25 cellular contexts compared by ENCODE assay signal in the genomic region with DNA sequence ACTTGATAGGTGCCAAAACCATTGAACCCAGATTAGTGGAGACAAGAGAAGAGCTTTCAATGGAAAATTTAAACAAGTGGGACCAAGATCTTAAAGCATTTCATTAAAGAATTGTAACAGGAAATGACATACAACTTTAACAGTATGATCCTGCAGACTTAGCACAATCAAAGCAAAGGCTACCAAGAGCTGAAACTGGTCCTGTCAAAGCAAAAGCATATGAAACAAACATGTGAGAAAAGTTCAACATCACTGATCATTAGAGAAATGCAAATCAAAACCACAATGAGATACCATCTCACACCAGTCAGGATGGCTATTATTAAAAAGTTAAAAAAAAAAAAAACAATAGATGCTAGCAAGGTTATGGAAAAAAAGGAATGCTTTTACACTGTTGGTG.
"Had no signal": no experiment of that assay in that cellular context is flagged by ENCODE, and none has a peak within 500 bp of the region (broad histone marks: within the 10 kb centered on the region; RNA-seq: fewer than 3 reads in every experiment).

No MANE protein-coding gene starts in this region.

- H3K9me3 Mint-ChIP-seq: activated naive CD4-positive, alpha-beta T cell treated with anti-CD3 and anti-CD28 coated beads, Interleukin-2, amount 50 U/mL, for 24 hours; central memory CD8-positive, alpha-beta T cell had no signal

- H3K4me1 ChIP-seq: gastrocnemius medialis, left ventricle myocardium inferior, right atrium auricular region, suprapubic skin, tibial artery, upper lobe of right lung had no signal

- DNase-seq: activated CD4-positive, alpha-beta T cell treated with anti-CD3 and anti-CD28 coated beads for 36 hours; activated CD4-positive, CD25-positive, alpha-beta regulatory T cell; activated CD8-positive, alpha-beta memory T cell treated with anti-CD3 and anti-CD28 coated beads, Interleukin-2, amount 10 ng/mL, durations not matched to agents 7 days and 5 days; activated CD8-positive, alpha-beta T cell treated with anti-CD3 and anti-CD28 coated beads, Interleukin-2, amount 10 ng/mL, durations not matched to agents 7 days and 5 days; activated T-cell treated with anti-CD3 and anti-CD28 coated beads, Interleukin-2, amount 50 U/mL, for 48 hours; effector CD8-positive, alpha-beta T cell; gastrocnemius medialis; glutamatergic neuron; islet precursor cell; left ventricle myocardium inferior; mucosa of descending colon; stimulated activated CD4-positive, alpha-beta T cell treated with anti-CD3 and anti-CD28 coated beads, Interleukin-15, amount 100 ng/mL, for 24 hours; stimulated activated CD4-positive, alpha-beta T cell treated with anti-CD3 and anti-CD28 coated beads, Interleukin-2, amount 100 ng/mL, for 24 hours; stimulated activated naive CD4-positive, alpha-beta T cell; tibial artery; upper lobe of right lung had no signal

- H3K36me3 ChIP-seq: gastrocnemius medialis, left ventricle myocardium inferior, right atrium auricular region, suprapubic skin, tibial artery, upper lobe of right lung had no signal

- H3K36me3 Mint-ChIP-seq: activated CD8-positive, alpha-beta memory T cell treated with anti-CD3 and anti-CD28 coated beads, Interleukin-2, amount 10 ng/mL, durations not matched to agents 7 days and 5 days; activated naive CD4-positive, alpha-beta T cell treated with anti-CD3 and anti-CD28 coated beads, Interleukin-2, amount 50 U/mL, for 24 hours; natural killer cell treated with Interleukin-12 subunit alpha and Interleukin-12 subunit beta and Interleukin-15 and Interleukin-18, amount 100 ng/mL, for 72 hours had no signal

- H3K27ac ChIP-seq: gastrocnemius medialis, left ventricle myocardium inferior, right atrium auricular region, suprapubic skin, tibial artery, upper lobe of right lung had no signal

- ATAC-seq: activated CD4-positive, alpha-beta T cell treated with anti-CD3 and anti-CD28 coated beads for 36 hours; activated CD8-positive, alpha-beta memory T cell treated with anti-CD3 and anti-CD28 coated beads, Interleukin-2, amount 10 ng/mL, durations not matched to agents 7 days and 5 days; activated CD8-positive, alpha-beta T cell treated with anti-CD3 and anti-CD28 coated beads, Interleukin-2, amount 10 ng/mL, durations not matched to agents 7 days and 5 days; gastrocnemius medialis; mucosa of descending colon; natural killer cell treated with Interleukin-12 subunit alpha and Interleukin-12 subunit beta and Interleukin-15 and Interleukin-18, amount 100 ng/mL, for 72 hours; upper lobe of right lung had no signal

- H3K27me3 Mint-ChIP-seq: activated CD4-positive, alpha-beta T cell treated with anti-CD3 and anti-CD28 coated beads for 36 hours; activated CD8-positive, alpha-beta memory T cell treated with anti-CD3 and anti-CD28 coated beads, Interleukin-2, amount 10 ng/mL, durations not matched to agents 7 days and 5 days; activated naive CD4-positive, alpha-beta T cell treated with anti-CD3 and anti-CD28 coated beads, Interleukin-2, amount 50 U/mL, for 24 hours; central memory CD8-positive, alpha-beta T cell; natural killer cell treated with Interleukin-12 subunit alpha and Interleukin-12 subunit beta and Interleukin-15 and Interleukin-18, amount 100 ng/mL, for 72 hours had no signal

- H3K27me3 ChIP-seq: gastrocnemius medialis, right atrium auricular region, suprapubic skin, tibial artery, upper lobe of right lung had no signal

- H3K4me3 Mint-ChIP-seq: activated CD4-positive, alpha-beta T cell treated with anti-CD3 and anti-CD28 coated beads for 36 hours; activated CD8-positive, alpha-beta memory T cell treated with anti-CD3 and anti-CD28 coated beads, Interleukin-2, amount 10 ng/mL, durations not matched to agents 7 days and 5 days; activated CD8-positive, alpha-beta T cell treated with anti-CD3 and anti-CD28 coated beads, Interleukin-2, amount 10 ng/mL, durations not matched to agents 7 days and 5 days; activated naive CD4-positive, alpha-beta T cell treated with anti-CD3 and anti-CD28 coated beads, Interleukin-2, amount 50 U/mL, for 24 hours; central memory CD8-positive, alpha-beta T cell; natural killer cell treated with Interleukin-12 subunit alpha and Interleukin-12 subunit beta and Interleukin-15 and Interleukin-18, amount 100 ng/mL, for 72 hours had no signal

- H3K4me3 ChIP-seq: gastrocnemius medialis, left ventricle myocardium inferior, lung, mucosa of descending colon, right atrium auricular region, suprapubic skin, tibial artery, upper lobe of right lung had no signal

- H3K27ac Mint-ChIP-seq: activated CD4-positive, alpha-beta T cell treated with anti-CD3 and anti-CD28 coated beads for 36 hours; activated CD8-positive, alpha-beta memory T cell treated with anti-CD3 and anti-CD28 coated beads, Interleukin-2, amount 10 ng/mL, durations not matched to agents 7 days and 5 days; activated CD8-positive, alpha-beta T cell treated with anti-CD3 and anti-CD28 coated beads, Interleukin-2, amount 10 ng/mL, durations not matched to agents 7 days and 5 days; activated naive CD4-positive, alpha-beta T cell treated with anti-CD3 and anti-CD28 coated beads, Interleukin-2, amount 50 U/mL, for 24 hours; activated T-helper 2 cell treated with anti-CD3 and anti-CD28 coated beads, Interferon-gamma antibody, Interleukin-2, Interleukin-4, amounts not matched to agents 10 μg/mL and 5 μg/mL and 100 μg/mL, durations not matched to agents 14 hours and 24 hours and 36 hours; natural killer cell treated with Interleukin-12 subunit alpha and Interleukin-12 subunit beta and Interleukin-15 and Interleukin-18, amount 100 ng/mL, for 72 hours had no signal

- H3K4me1 Mint-ChIP-seq: activated CD4-positive, alpha-beta T cell treated with anti-CD3 and anti-CD28 coated beads for 36 hours; activated CD8-positive, alpha-beta memory T cell treated with anti-CD3 and anti-CD28 coated beads, Interleukin-2, amount 10 ng/mL, durations not matched to agents 7 days and 5 days; activated naive CD4-positive, alpha-beta T cell treated with anti-CD3 and anti-CD28 coated beads, Interleukin-2, amount 50 U/mL, for 24 hours; central memory CD8-positive, alpha-beta T cell had no signal

- FAIRE-seq: bronchial epithelial cell, colon had no signal

- H3K9me3 ChIP-seq: gastrocnemius medialis, left ventricle myocardium inferior, mucosa of descending colon, right atrium auricular region, suprapubic skin, upper lobe of right lung had no signal
